ENCODE assay signal across 20 cellular contexts in genomic region chr3:165075695-165076094, GRCh38. TPM values are rescaled to one million over a fixed set of nuclear protein-coding genes. Genes with fewer than 3 reads are reported as not detected.
DNase-seq lines count a peak whose midpoint lies in the region; ATAC-seq and TF ChIP-seq lines count a peak whose summit lies in the region.
"Had no signal": no experiment of that assay in that cellular context is flagged by ENCODE, and none has a peak within 500 bp of the region (broad histone marks: within the 10 kb centered on the region; RNA-seq: fewer than 3 reads in every experiment).

No MANE protein-coding gene starts in this region.

- TF ChIP-seq CTCF in right lobe of liver (IDR thresholded peaks at IDR 0.05), result peak in 3 of 4 donors; percentile 16 to 29 (median 18)

- H3K27ac ChIP-seq in duodenal mucosa (ENCODE audit: low read depth, low read length), result no peak overlapping the region
- H3K27ac ChIP-seq in right lobe of liver, result no peak overlapping the region
- H3K27ac ChIP-seq: GM23248, HL-60 had no signal

- H3K36me3 ChIP-seq in duodenal mucosa (ENCODE audit: control insufficient read depth in 1 of 2, insufficient read depth in 2 of 2, low read length in 2 of 2) (peaks cover 0 to 10% of the 10 kb centered on the region in 2 donors), right lobe of liver (no peaks in the 10 kb centered on the region)
- H3K36me3 ChIP-seq: BE2C, HAP-1 had no signal

- no peaks in the 10 kb centered on the region for H3K4me1 ChIP-seq in duodenal mucosa (ENCODE audit: control insufficient read depth in 1 of 2, insufficient read depth in 2 of 2, low read length in 2 of 2)
- no peaks in the 10 kb centered on the region for H3K4me1 ChIP-seq in right lobe of liver
- H3K4me1 ChIP-seq: BE2C, HAP-1 had no signal

- TF ChIP-seq POLR2A in right lobe of liver (IDR thresholded peaks at IDR 0.05), result no peak

- H3K4me3 ChIP-seq in duodenal mucosa (ENCODE audit: low read depth in 1 of 2, low read length in 2 of 2) (peak overlapping the region; percentile 59 to 78), right lobe of liver (no peak overlapping the region)
- H3K4me3 ChIP-seq: GM23248, HAP-1 had no signal

- DNase-seq in OCI-M1 (lab: John Stamatoyannopoulos, UW), result peak; percentile 3
- DNase-seq in right lobe of liver, result no peak
- no peak for DNase-seq in medulla oblongata (ENCODE audit: extremely low spot score)
- DNase-seq in midbrain (lab: John Stamatoyannopoulos, UW), result no peak
- DNase-seq: ACHN; BE2C; C1 segment of cervical spinal cord; CD4-positive, CD25-positive, alpha-beta regulatory T cell; CD8-positive, alpha-beta memory T cell; COR-L47; DMS 273 treated with DMSO at 0.1 percent for 48 hours; DMS53; DND-41; EL; GM23248 had no signal

- intact Hi-C loops in right lobe of liver (cut with DNase I), result no loop called here

- H3K27me3 ChIP-seq in duodenal mucosa (ENCODE audit: control insufficient read depth in 1 of 2, insufficient read depth in 2 of 2, low read length in 2 of 2) (no peaks in the 10 kb centered on the region), right lobe of liver (no peaks in the 10 kb centered on the region)
- H3K27me3 ChIP-seq: BE2C had no signal

- H3K9ac ChIP-seq in duodenal mucosa (ENCODE audit: low read depth in 1 of 2, low read length in 2 of 2), result peak overlapping the region in 1 of 2 donors; percentile 27
- H3K9ac ChIP-seq: GM23248 had no signal

- H3K9me3 ChIP-seq in duodenal mucosa (ENCODE audit: control insufficient read depth in 1 of 2, low read length in 2 of 2) (no peaks in the 10 kb centered on the region), right lobe of liver (no peaks in the 10 kb centered on the region)
- H3K9me3 ChIP-seq: BE2C, HAP-1 had no signal

- 21% methylated on average over 1 of the region's 1 CpG for WGBS in right lobe of liver (ENCODE audit: insufficient coverage, low coverage, low lambda C conversion rate, missing lambda C conversion rate)

- ATAC-seq in right lobe of liver (peak in 1 of 4 donors; percentile 39), HG02852 (IDR thresholded peaks at IDR 0.05; ENCODE audit: unreplicated experiment) (no peak)

RNA-seq across cellular contexts. Expression of gene SI, which starts 2.6 kb away (rescaled TPM):
- not detected for total RNA-seq in right lobe of liver
- total RNA-seq: CD4-positive, CD25-positive, alpha-beta regulatory T cell; CD8-positive, alpha-beta memory T cell; G401; GM23248 had no signal

Comparison
In these comparisons a context has a peak if more than half of its experiments do, and no peak if none do; other contexts are left out.
1. H3K4me3 ChIP-seq: peak in duodenal mucosa (2 of 2); none in right lobe of liver (0 of 3).